In genomic region chr5:157454273-157454672, GRCh38 we compare ENCODE assay signal across 27 cellular contexts. TPM values are rescaled to one million over a fixed set of nuclear protein-coding genes. Genes with fewer than 3 reads are reported as not detected.
"Had no signal": no experiment of that assay in that cellular context is flagged by ENCODE, and none has a peak within 500 bp of the region (broad histone marks: within the 10 kb centered on the region; RNA-seq: fewer than 3 reads in every experiment).

No MANE protein-coding gene starts in this region.

- H3K9me3 ChIP-seq: ascending aorta, body of pancreas had no signal

- H3K27ac Mint-ChIP-seq: activated CD4-positive, alpha-beta memory T cell treated with anti-CD3 and anti-CD28 coated beads, Interleukin-2, amount 10 ng/mL, durations not matched to agents 7 days and 5 days; activated naive CD4-positive, alpha-beta T cell treated with anti-CD3 and anti-CD28 coated beads, Interleukin-2, amount 50 U/mL, for 24 hours; activated T-cell treated with anti-CD3 and anti-CD28 coated beads, Interleukin-2, amount 50 U/mL, for 24 hours; activated T-helper 1 cell treated with anti-CD3 and anti-CD28 coated beads, Interleukin-12 subunit alpha, Interleukin-12 subunit beta, Interleukin-2, Interleukin-4 antibody, amounts not matched to agents 30 ng/mL and 10 ng/mL and 1 ng/mL, durations not matched to agents 14 hours and 24 hours and 36 hours had no signal

- FAIRE-seq: bronchial epithelial cell had no signal

- H3K4me3 Mint-ChIP-seq: activated CD4-positive, alpha-beta memory T cell treated with anti-CD3 and anti-CD28 coated beads, Interleukin-2, amount 10 ng/mL, durations not matched to agents 7 days and 5 days; activated naive CD4-positive, alpha-beta T cell treated with anti-CD3 and anti-CD28 coated beads, Interleukin-2, amount 50 U/mL, for 24 hours; activated T-cell treated with anti-CD3 and anti-CD28 coated beads, Interleukin-2, amount 50 U/mL, for 24 hours; activated T-helper 1 cell treated with anti-CD3 and anti-CD28 coated beads, Interleukin-12 subunit alpha, Interleukin-12 subunit beta, Interleukin-2, Interleukin-4 antibody, amounts not matched to agents 30 ng/mL and 10 ng/mL and 1 ng/mL, durations not matched to agents 14 hours and 24 hours and 36 hours had no signal

- DNase-seq: activated CD4-positive, alpha-beta memory T cell treated with anti-CD3 and anti-CD28 coated beads, Interleukin-2, amount 10 ng/mL, durations not matched to agents 7 days and 5 days; activated CD4-positive, alpha-beta T cell treated with anti-CD3 and anti-CD28 coated beads, Interleukin-2, amount 50 U/mL, for 1 hour; activated CD4-positive, CD25-positive, alpha-beta regulatory T cell; activated effector memory CD4-positive, alpha-beta T cell treated with Interleukin-2 at 50 U/mL for 16 hours; activated naive CD4-positive, alpha-beta T cell; activated T-cell treated with anti-CD3 and anti-CD28 coated beads, Interleukin-2, amount 50 U/mL, for 24 hours; body of pancreas; Kasumi-1; KBM-7; NCI-H1092; NCI-H1417; NCI-H1930; NCI-H345; NCI-H510A; NCI-H526 treated with DMSO at 0.1 percent for 48 hours; NCI-H82; OCI-M1; RPMI8226; T-helper 1 cell had no signal

- H3K4me1 Mint-ChIP-seq: activated naive CD4-positive, alpha-beta T cell treated with anti-CD3 and anti-CD28 coated beads, Interleukin-2, amount 50 U/mL, for 24 hours had no signal

- H3K36me3 Mint-ChIP-seq: activated naive CD4-positive, alpha-beta T cell treated with anti-CD3 and anti-CD28 coated beads, Interleukin-2, amount 50 U/mL, for 24 hours had no signal

- H3K27me3 ChIP-seq: ascending aorta, body of pancreas had no signal

- H3K36me3 ChIP-seq: ascending aorta had no signal

- H3K9me3 Mint-ChIP-seq: activated CD4-positive, alpha-beta memory T cell treated with anti-CD3 and anti-CD28 coated beads, Interleukin-2, amount 10 ng/mL, durations not matched to agents 7 days and 5 days; activated naive CD4-positive, alpha-beta T cell treated with anti-CD3 and anti-CD28 coated beads, Interleukin-2, amount 50 U/mL, for 24 hours; activated T-cell treated with anti-CD3 and anti-CD28 coated beads, Interleukin-2, amount 50 U/mL, for 24 hours; activated T-helper 1 cell treated with anti-CD3 and anti-CD28 coated beads, Interleukin-12 subunit alpha, Interleukin-12 subunit beta, Interleukin-2, Interleukin-4 antibody, amounts not matched to agents 30 ng/mL and 10 ng/mL and 1 ng/mL, durations not matched to agents 14 hours and 24 hours and 36 hours had no signal

- H3K4me3 ChIP-seq: ascending aorta, body of pancreas, SK-N-MC had no signal

- H3K27ac ChIP-seq: ascending aorta, body of pancreas, SK-N-MC, VCaP had no signal

- ATAC-seq: body of pancreas, Panc1, Right ventricle myocardium inferior had no signal

RNA-seq across cellular contexts. Expression of gene NIPAL4, which starts 5.7 kb away (rescaled TPM):
- total RNA-seq: ascending aorta, body of pancreas, Right ventricle myocardium inferior had no signal
